ENCODE assay signal across 2 cellular contexts in the genomic region with DNA sequence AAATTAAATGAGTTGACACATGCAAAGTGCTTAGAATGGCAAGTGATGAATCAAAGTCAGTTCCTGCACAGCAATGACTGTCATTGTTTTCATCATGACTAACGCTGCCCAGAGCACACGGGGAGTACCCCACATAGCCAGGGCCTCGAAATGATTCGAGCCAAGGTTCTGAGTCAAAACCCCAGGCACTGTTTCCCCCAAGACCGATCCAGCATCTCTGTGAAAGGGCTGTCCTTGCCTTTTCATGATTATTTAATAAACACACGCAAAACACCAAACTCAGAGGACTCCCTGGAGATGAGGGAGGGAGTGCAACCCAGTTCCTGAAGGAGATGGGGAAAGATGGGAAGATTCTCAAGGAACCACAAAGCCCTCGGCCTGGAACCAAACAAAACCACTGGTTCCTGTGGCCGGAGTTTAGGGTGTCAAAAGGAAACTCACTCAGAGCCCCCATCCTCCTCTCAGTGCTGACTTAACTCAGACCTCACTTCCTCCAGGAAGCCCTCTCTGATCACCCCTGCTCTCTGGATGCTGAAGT.
A peak's percentile ranks its signal among the peaks of the same experiment; 100 is the strongest.
TF ChIP-seq lines count a peak whose summit lies in the region.

No MANE protein-coding gene starts in this region.

TF ChIP-seq in SK-N-SH treated with all-trans-retinoic acid at 6 μM for 48 hours, 23 proteins besides CTCF, POLR2A, EP300 and RAD21 (continued from another document):
- TF ChIP-seq, protein P1, sequence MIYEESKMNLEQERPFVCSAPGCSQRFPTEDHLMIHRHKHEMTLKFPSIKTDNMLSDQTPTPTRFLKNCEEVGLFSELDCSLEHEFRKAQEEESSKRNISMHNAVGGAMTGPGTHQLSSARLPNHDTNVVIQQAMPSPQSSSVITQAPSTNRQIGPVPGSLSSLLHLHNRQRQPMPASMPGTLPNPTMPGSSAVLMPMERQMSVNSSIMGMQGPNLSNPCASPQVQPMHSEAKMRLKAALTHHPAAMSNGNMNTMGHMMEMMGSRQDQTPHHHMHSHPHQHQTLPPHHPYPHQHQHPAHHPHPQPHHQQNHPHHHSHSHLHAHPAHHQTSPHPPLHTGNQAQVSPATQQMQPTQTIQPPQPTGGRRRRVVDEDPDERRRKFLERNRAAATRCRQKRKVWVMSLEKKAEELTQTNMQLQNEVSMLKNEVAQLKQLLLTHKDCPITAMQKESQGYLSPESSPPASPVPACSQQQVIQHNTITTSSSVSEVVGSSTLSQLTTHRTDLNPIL (CRISPR knock-in tag; IDR thresholded peaks at IDR 0.05; ENCODE audit: low read depth) = no peak
- TF ChIP-seq ZNF8 (CRISPR knock-in tag; IDR thresholded peaks at IDR 0.05) = no peak

TF ChIP-seq in GM12878, 131 proteins besides CTCF, POLR2A, EP300 and RAD21 (continued from another document and continues in another):
- TF ChIP-seq, protein P2, sequence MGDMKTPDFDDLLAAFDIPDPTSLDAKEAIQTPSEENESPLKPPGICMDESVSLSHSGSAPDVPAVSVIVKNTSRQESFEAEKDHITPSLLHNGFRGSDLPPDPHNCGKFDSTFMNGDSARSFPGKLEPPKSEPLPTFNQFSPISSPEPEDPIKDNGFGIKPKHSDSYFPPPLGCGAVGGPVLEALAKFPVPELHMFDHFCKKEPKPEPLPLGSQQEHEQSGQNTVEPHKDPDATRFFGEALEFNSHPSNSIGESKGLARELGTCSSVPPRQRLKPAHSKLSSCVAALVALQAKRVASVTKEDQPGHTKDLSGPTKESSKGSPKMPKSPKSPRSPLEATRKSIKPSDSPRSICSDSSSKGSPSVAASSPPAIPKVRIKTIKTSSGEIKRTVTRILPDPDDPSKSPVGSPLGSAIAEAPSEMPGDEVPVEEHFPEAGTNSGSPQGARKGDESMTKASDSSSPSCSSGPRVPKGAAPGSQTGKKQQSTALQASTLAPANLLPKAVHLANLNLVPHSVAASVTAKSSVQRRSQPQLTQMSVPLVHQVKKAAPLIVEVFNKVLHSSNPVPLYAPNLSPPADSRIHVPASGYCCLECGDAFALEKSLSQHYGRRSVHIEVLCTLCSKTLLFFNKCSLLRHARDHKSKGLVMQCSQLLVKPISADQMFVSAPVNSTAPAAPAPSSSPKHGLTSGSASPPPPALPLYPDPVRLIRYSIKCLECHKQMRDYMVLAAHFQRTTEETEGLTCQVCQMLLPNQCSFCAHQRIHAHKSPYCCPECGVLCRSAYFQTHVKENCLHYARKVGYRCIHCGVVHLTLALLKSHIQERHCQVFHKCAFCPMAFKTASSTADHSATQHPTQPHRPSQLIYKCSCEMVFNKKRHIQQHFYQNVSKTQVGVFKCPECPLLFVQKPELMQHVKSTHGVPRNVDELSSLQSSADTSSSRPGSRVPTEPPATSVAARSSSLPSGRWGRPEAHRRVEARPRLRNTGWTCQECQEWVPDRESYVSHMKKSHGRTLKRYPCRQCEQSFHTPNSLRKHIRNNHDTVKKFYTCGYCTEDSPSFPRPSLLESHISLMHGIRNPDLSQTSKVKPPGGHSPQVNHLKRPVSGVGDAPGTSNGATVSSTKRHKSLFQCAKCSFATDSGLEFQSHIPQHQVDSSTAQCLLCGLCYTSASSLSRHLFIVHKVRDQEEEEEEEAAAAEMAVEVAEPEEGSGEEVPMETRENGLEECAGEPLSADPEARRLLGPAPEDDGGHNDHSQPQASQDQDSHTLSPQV (IDR thresholded peaks at IDR 0.05) = no peak
- TF ChIP-seq ZNF622 (IDR thresholded peaks at IDR 0.05) = no peak
- peak; percentile 21; the same call in 1 of the 2 replicates for TF ChIP-seq TAF1 (IDR thresholded peaks at IDR 0.05; ENCODE audit: borderline replicate concordance, low read depth, low read length)
- peak; percentile 82 for TF ChIP-seq MXI1 (IDR thresholded peaks at IDR 0.05; ENCODE audit: low read depth, low read length)
- TF ChIP-seq GATAD2B (conservative IDR thresholded peaks at IDR 0.05; ENCODE audit: low read depth) = no peak
- 0 out of 2 replicates have a peak, but pooled peaks have one; percentile 38 for TF ChIP-seq CBX5 (IDR thresholded peaks at IDR 0.05; ENCODE audit: low read depth)
- no peak for TF ChIP-seq RAD51 (IDR thresholded peaks at IDR 0.05)
- TF ChIP-seq HDGF (IDR thresholded peaks at IDR 0.05) = 0 out of 2 replicates have a peak, but pooled peaks have one; percentile 23
- TF ChIP-seq, protein P3, sequence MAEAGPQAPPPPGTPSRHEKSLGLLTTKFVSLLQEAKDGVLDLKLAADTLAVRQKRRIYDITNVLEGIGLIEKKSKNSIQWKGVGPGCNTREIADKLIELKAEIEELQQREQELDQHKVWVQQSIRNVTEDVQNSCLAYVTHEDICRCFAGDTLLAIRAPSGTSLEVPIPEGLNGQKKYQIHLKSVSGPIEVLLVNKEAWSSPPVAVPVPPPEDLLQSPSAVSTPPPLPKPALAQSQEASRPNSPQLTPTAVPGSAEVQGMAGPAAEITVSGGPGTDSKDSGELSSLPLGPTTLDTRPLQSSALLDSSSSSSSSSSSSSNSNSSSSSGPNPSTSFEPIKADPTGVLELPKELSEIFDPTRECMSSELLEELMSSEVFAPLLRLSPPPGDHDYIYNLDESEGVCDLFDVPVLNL (IDR thresholded peaks at IDR 0.05; ENCODE audit: low read depth, low read length) = no peak
- TF ChIP-seq, protein P4, sequence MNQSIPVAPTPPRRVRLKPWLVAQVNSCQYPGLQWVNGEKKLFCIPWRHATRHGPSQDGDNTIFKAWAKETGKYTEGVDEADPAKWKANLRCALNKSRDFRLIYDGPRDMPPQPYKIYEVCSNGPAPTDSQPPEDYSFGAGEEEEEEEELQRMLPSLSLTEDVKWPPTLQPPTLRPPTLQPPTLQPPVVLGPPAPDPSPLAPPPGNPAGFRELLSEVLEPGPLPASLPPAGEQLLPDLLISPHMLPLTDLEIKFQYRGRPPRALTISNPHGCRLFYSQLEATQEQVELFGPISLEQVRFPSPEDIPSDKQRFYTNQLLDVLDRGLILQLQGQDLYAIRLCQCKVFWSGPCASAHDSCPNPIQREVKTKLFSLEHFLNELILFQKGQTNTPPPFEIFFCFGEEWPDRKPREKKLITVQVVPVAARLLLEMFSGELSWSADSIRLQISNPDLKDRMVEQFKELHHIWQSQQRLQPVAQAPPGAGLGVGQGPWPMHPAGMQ (IDR thresholded peaks at IDR 0.05; ENCODE audit: borderline replicate concordance) = no peak
- TF ChIP-seq ZNF207 (IDR thresholded peaks at IDR 0.05; ENCODE audit: borderline replicate concordance) = 0 out of 2 replicates have a peak, but pooled peaks have one; percentile 18
- peak; percentile 91 for TF ChIP-seq RUNX3 (IDR thresholded peaks at IDR 0.05; ENCODE audit: low read length)
- TF ChIP-seq MTA2 (IDR thresholded peaks at IDR 0.05; ENCODE audit: low read depth) = peak; percentile 48; the same call in 1 of the 2 replicates
- TF ChIP-seq SMARCA5 (IDR thresholded peaks at IDR 0.05) = peak; percentile 98
- TF ChIP-seq, protein P5, sequence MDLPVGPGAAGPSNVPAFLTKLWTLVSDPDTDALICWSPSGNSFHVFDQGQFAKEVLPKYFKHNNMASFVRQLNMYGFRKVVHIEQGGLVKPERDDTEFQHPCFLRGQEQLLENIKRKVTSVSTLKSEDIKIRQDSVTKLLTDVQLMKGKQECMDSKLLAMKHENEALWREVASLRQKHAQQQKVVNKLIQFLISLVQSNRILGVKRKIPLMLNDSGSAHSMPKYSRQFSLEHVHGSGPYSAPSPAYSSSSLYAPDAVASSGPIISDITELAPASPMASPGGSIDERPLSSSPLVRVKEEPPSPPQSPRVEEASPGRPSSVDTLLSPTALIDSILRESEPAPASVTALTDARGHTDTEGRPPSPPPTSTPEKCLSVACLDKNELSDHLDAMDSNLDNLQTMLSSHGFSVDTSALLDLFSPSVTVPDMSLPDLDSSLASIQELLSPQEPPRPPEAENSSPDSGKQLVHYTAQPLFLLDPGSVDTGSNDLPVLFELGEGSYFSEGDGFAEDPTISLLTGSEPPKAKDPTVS (IDR thresholded peaks at IDR 0.05; ENCODE audit: low read depth, low read length) = no peak
- no peak for TF ChIP-seq MYC (IDR thresholded peaks at IDR 0.05; ENCODE audit: insufficient read depth, insufficient read length, insufficient replicate concordance, low read length, severe bottlenecking)
- TF ChIP-seq, protein P6, sequence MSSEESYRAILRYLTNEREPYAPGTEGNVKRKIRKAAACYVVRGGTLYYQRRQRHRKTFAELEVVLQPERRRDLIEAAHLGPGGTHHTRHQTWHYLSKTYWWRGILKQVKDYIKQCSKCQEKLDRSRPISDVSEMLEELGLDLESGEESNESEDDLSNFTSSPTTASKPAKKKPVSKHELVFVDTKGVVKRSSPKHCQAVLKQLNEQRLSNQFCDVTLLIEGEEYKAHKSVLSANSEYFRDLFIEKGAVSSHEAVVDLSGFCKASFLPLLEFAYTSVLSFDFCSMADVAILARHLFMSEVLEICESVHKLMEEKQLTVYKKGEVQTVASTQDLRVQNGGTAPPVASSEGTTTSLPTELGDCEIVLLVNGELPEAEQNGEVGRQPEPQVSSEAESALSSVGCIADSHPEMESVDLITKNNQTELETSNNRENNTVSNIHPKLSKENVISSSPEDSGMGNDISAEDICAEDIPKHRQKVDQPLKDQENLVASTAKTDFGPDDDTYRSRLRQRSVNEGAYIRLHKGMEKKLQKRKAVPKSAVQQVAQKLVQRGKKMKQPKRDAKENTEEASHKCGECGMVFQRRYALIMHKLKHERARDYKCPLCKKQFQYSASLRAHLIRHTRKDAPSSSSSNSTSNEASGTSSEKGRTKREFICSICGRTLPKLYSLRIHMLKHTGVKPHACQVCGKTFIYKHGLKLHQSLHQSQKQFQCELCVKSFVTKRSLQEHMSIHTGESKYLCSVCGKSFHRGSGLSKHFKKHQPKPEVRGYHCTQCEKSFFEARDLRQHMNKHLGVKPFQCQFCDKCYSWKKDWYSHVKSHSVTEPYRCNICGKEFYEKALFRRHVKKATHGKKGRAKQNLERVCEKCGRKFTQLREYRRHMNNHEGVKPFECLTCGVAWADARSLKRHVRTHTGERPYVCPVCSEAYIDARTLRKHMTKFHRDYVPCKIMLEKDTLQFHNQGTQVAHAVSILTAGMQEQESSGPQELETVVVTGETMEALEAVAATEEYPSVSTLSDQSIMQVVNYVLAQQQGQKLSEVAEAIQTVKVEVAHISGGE (CRISPR knock-in tag; IDR thresholded peaks at IDR 0.05) = no peak
- TF ChIP-seq ETV6 (conservative IDR thresholded peaks at IDR 0.05 in 1 of 2, IDR thresholded peaks at IDR 0.05 in 1 of 2; ENCODE audit: borderline replicate concordance in 1 of 2, low read depth in 1 of 2) = peak in 1 of 2 experiments; percentile 92; a peak in 2 of 4 replicates
- TF ChIP-seq NR2C2 (IDR thresholded peaks at IDR 0.05; ENCODE audit: borderline replicate concordance, control insufficient read depth, insufficient read length, low read depth) = no peak
- TF ChIP-seq SP1 (IDR thresholded peaks at IDR 0.05; ENCODE audit: low read depth, low read length) = no peak
- no peak for TF ChIP-seq RB1 (IDR thresholded peaks at IDR 0.05; ENCODE audit: borderline replicate concordance)
- TF ChIP-seq CREB1 (IDR thresholded peaks at IDR 0.05; ENCODE audit: low read depth) = peak; percentile 62; the same call in 1 of the 2 replicates
- TF ChIP-seq PML (IDR thresholded peaks at IDR 0.05; ENCODE audit: low read length) = peak; percentile 82
- peak; percentile 82 for TF ChIP-seq IKZF1 (conservative IDR thresholded peaks at IDR 0.05)
- TF ChIP-seq TBL1XR1 (IDR thresholded peaks at IDR 0.05; ENCODE audit: low read depth, low read length) = no peak
- TF ChIP-seq ZNF217 (IDR thresholded peaks at IDR 0.05) = peak; percentile 77; the same call in 1 of the 2 replicates
- no peak for TF ChIP-seq PAX8 (IDR thresholded peaks at IDR 0.05)
- TF ChIP-seq, protein P7, sequence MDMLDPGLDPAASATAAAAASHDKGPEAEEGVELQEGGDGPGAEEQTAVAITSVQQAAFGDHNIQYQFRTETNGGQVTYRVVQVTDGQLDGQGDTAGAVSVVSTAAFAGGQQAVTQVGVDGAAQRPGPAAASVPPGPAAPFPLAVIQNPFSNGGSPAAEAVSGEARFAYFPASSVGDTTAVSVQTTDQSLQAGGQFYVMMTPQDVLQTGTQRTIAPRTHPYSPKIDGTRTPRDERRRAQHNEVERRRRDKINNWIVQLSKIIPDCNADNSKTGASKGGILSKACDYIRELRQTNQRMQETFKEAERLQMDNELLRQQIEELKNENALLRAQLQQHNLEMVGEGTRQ (IDR thresholded peaks at IDR 0.05; ENCODE audit: borderline replicate concordance, low read depth, low read length) = no peak
- TF ChIP-seq TCF3 (IDR thresholded peaks at IDR 0.05; ENCODE audit: borderline replicate concordance, insufficient read depth, low read depth, low read length) = no peak
- peak; percentile 59; the same call in 1 of the 3 replicates for TF ChIP-seq POU2F2 (IDR thresholded peaks at IDR 0.05; ENCODE audit: borderline replicate concordance, low read depth, low read length)
- TF ChIP-seq YY1 (IDR thresholded peaks at IDR 0.05; ENCODE audit: low read depth, low read length) = 0 out of 2 replicates have a peak, but pooled peaks have one; percentile 24
- TF ChIP-seq SMAD5 (IDR thresholded peaks at IDR 0.05; ENCODE audit: low read depth) = no peak
- no peak for TF ChIP-seq KLF5 (IDR thresholded peaks at IDR 0.05; ENCODE audit: partially characterized antibody)
- TF ChIP-seq, protein P8, sequence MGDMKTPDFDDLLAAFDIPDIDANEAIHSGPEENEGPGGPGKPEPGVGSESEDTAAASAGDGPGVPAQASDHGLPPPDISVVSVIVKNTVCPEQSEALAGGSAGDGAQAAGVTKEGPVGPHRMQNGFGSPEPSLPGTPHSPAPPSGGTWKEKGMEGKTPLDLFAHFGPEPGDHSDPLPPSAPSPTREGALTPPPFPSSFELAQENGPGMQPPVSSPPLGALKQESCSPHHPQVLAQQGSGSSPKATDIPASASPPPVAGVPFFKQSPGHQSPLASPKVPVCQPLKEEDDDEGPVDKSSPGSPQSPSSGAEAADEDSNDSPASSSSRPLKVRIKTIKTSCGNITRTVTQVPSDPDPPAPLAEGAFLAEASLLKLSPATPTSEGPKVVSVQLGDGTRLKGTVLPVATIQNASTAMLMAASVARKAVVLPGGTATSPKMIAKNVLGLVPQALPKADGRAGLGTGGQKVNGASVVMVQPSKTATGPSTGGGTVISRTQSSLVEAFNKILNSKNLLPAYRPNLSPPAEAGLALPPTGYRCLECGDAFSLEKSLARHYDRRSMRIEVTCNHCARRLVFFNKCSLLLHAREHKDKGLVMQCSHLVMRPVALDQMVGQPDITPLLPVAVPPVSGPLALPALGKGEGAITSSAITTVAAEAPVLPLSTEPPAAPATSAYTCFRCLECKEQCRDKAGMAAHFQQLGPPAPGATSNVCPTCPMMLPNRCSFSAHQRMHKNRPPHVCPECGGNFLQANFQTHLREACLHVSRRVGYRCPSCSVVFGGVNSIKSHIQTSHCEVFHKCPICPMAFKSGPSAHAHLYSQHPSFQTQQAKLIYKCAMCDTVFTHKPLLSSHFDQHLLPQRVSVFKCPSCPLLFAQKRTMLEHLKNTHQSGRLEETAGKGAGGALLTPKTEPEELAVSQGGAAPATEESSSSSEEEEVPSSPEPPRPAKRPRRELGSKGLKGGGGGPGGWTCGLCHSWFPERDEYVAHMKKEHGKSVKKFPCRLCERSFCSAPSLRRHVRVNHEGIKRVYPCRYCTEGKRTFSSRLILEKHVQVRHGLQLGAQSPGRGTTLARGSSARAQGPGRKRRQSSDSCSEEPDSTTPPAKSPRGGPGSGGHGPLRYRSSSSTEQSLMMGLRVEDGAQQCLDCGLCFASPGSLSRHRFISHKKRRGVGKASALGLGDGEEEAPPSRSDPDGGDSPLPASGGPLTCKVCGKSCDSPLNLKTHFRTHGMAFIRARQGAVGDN (IDR thresholded peaks at IDR 0.05) = 0 out of 2 replicates have a peak, but pooled peaks have one; percentile 30
- no peak for TF ChIP-seq SUPT20H (IDR thresholded peaks at IDR 0.05; ENCODE audit: borderline replicate concordance, control insufficient read depth, low read depth, low read length)
- 0 out of 2 replicates have a peak, but pooled peaks have one; percentile 31 for TF ChIP-seq CHD2 (IDR thresholded peaks at IDR 0.05; ENCODE audit: borderline replicate concordance, low read depth, low read length)
- TF ChIP-seq CHD1 (IDR thresholded peaks at IDR 0.05; ENCODE audit: low read depth, low read length) = no peak
- no peak for TF ChIP-seq KAT2A (conservative IDR thresholded peaks at IDR 0.05; ENCODE audit: control insufficient read depth, low read depth, low read length)
- TF ChIP-seq IKZF2 (IDR thresholded peaks at IDR 0.05) = peak; percentile 80 to 81
- no peak for TF ChIP-seq ASH2L (IDR thresholded peaks at IDR 0.05; ENCODE audit: borderline replicate concordance, low read depth)
